In the genomic region with DNA sequence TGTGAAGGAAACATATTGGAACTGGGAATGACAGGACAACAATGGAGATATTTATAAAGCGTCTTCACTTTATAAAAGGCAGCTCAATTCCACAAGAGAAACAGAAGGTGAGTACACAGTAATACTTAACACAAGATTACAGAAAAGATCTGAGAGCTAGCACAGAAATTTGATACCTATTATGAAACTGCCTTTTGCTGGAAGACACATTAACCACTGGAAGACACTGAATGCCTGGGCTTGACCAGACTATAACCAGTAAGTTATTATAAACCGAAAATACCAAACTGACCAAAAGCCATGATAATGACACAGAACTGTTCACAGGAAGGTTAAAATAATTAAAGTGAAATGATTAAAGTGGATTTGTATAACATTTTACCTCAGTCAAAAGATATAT, we compare ENCODE assay signal across 21 cellular contexts.
A peak's percentile ranks its signal among the peaks of the same experiment; 100 is the strongest.
DNase-seq lines count a peak whose midpoint lies in the region; ATAC-seq and TF ChIP-seq lines count a peak whose summit lies in the region.
"Had no signal": no experiment of that assay in that cellular context is flagged by ENCODE, and none has a peak within 500 bp of the region (broad histone marks: within the 10 kb centered on the region; RNA-seq: fewer than 3 reads in every experiment).

No MANE protein-coding gene starts in this region.

- intact Hi-C loops in CD14-positive monocyte (cut with micrococcal nuclease) (no loop called here), posterior vena cava (cut with DNase I) (no loop called here)

- no peaks in the 10 kb centered on the region for H3K36me3 Mint-ChIP-seq in CD14-positive monocyte
- H3K36me3 Mint-ChIP-seq: T-cell had no signal

- TF ChIP-seq CTCF in fibroblast of the aortic adventitia (IDR thresholded peaks at IDR 0.05; ENCODE audit: insufficient read depth, low read length) (no peak), CD14-positive monocyte (IDR thresholded peaks at IDR 0.05) (no peak)

- H3K27ac Mint-ChIP-seq in CD14-positive monocyte = no peak overlapping the region
- H3K27ac Mint-ChIP-seq: activated CD4-positive, alpha-beta T cell treated with anti-CD3 and anti-CD28 coated beads, Interleukin-2, amount 10 ng/mL, durations not matched to agents 7 days and 5 days; nephron progenitor cell; progenitor cell of endocrine pancreas; T-cell had no signal

- no peak overlapping the region for H3K4me3 Mint-ChIP-seq in CD14-positive monocyte
- H3K4me3 Mint-ChIP-seq: activated CD4-positive, alpha-beta T cell treated with anti-CD3 and anti-CD28 coated beads, Interleukin-2, amount 10 ng/mL, durations not matched to agents 7 days and 5 days; nephron progenitor cell; T-cell had no signal

- no peak for ATAC-seq in HG03045 (IDR thresholded peaks at IDR 0.05; ENCODE audit: unreplicated experiment)
- ATAC-seq: T-cell had no signal

- DNase-seq in NCI-H2171 treated with DMSO at 0.1 percent for 48 hours (lab: John Stamatoyannopoulos, UW) = peak; percentile 54
- no peak for DNase-seq in NCI-H2171 (lab: John Stamatoyannopoulos, UW)
- peak; percentile 52 for DNase-seq in amniotic epithelial cell (ENCODE audit: low read depth)
- DNase-seq in fibroblast of the aortic adventitia (ENCODE audit: low read depth) = peak; percentile 23
- DNase-seq in stromal cell of bone marrow (ENCODE audit: low read depth) = peak; percentile 9
- DNase-seq in CD14-positive monocyte (ENCODE audit: low spot score) = no peak
- no peak for DNase-seq in posterior vena cava (ENCODE audit: low spot score)
- DNase-seq: 8988T; activated CD4-positive, alpha-beta T cell treated with anti-CD3 and anti-CD28 coated beads, Interleukin-2, amount 10 ng/mL, durations not matched to agents 7 days and 5 days; activated CD8-positive, alpha-beta memory T cell treated with anti-CD3 and anti-CD28 coated beads, Interleukin-2, amount 50 U/mL, for 4 hours; KBM-7; NCI-H1930; NCI-H510A; nephron progenitor cell; SHP77 treated with DMSO at 0.1 percent for 48 hours; stimulated activated CD4-positive, alpha-beta T cell treated with anti-CD3 and anti-CD28 coated beads, Interleukin-4, amount 100 ng/mL, for 24 hours; T-cell had no signal

- no peaks in the 10 kb centered on the region for H3K4me1 Mint-ChIP-seq in CD14-positive monocyte
- H3K4me1 Mint-ChIP-seq: activated CD4-positive, alpha-beta T cell treated with anti-CD3 and anti-CD28 coated beads, Interleukin-2, amount 10 ng/mL, durations not matched to agents 7 days and 5 days; T-cell had no signal

- H3K27me3 Mint-ChIP-seq in CD14-positive monocyte (ENCODE audit: low read depth in 3 of 3) = peaks cover 0 to 2% (median 2%) of the 10 kb centered on the region in 3 donors
- H3K27me3 Mint-ChIP-seq: activated CD4-positive, alpha-beta T cell treated with anti-CD3 and anti-CD28 coated beads, Interleukin-2, amount 10 ng/mL, durations not matched to agents 7 days and 5 days; progenitor cell of endocrine pancreas; T-cell had no signal

- no peak overlapping the region for H3K4me3 ChIP-seq in fibroblast of the aortic adventitia (ENCODE audit: low read depth, low read length)
- H3K4me3 ChIP-seq: BLaER1 treated with 17β-estradiol and CSF1 and Interleukin-3, amounts not matched to agents 10 nM and 100 nM; skin epidermis had no signal

- H3K9me3 Mint-ChIP-seq in CD14-positive monocyte = no peaks in the 10 kb centered on the region
- H3K9me3 Mint-ChIP-seq: activated CD4-positive, alpha-beta T cell treated with anti-CD3 and anti-CD28 coated beads, Interleukin-2, amount 10 ng/mL, durations not matched to agents 7 days and 5 days had no signal

Comparison
In these comparisons a context has a peak if more than half of its experiments do, and no peak if none do; other contexts are left out.
1. DNase-seq: peak in NCI-H2171 treated with DMSO at 0.1 percent for 48 hours (single experiment), amniotic epithelial cell (single experiment), fibroblast of the aortic adventitia (single experiment) and stromal cell of bone marrow (single experiment); none in NCI-H2171 (single experiment), CD14-positive monocyte (single experiment) and posterior vena cava (single experiment).